Comparison of ENCODE assay signal across 1 cellular context in genomic region chr20:49566401-49566800, GRCh38.
TF ChIP-seq lines count a peak whose summit lies in the region.

No MANE protein-coding gene starts in this region.

TF ChIP-seq in HepG2, 621 proteins besides CTCF, POLR2A, EP300 and RAD21 (continued from another document):
- TF ChIP-seq ZNF609 (CRISPR knock-in tag; IDR thresholded peaks at IDR 0.05; ENCODE audit: borderline replicate concordance) (no peak), NCOA1 (CRISPR knock-in tag; IDR thresholded peaks at IDR 0.05) (no peak), ZNF20 (CRISPR knock-in tag; IDR thresholded peaks at IDR 0.05) (no peak), TSC22D2 (CRISPR knock-in tag; IDR thresholded peaks at IDR 0.05; ENCODE audit: borderline replicate concordance) (no peak), ZNF614 (CRISPR knock-in tag; IDR thresholded peaks at IDR 0.05; ENCODE audit: borderline replicate concordance) (no peak), ZNF740 (CRISPR knock-in tag; IDR thresholded peaks at IDR 0.05) (no peak)
